10 cellular contexts compared by ENCODE assay signal in genomic region chr15:68384451-68385239, GRCh38. TPM values are rescaled to one million over a fixed set of nuclear protein-coding genes. Genes with fewer than 3 reads are reported as not detected.
DNase-seq lines count a peak whose midpoint lies in the region; ATAC-seq and TF ChIP-seq lines count a peak whose summit lies in the region.
"Had no signal": no experiment of that assay in that cellular context is flagged by ENCODE, and none has a peak within 500 bp of the region (broad histone marks: within the 10 kb centered on the region; RNA-seq: fewer than 3 reads in every experiment).

No MANE protein-coding gene starts in this region.

- H3K36me3 ChIP-seq in heart right ventricle (no peaks in the 10 kb centered on the region), smooth muscle cell (ENCODE audit: low read depth) (no peaks in the 10 kb centered on the region)

- peak overlapping the region; percentile 52 for H3K4me2 ChIP-seq in smooth muscle cell

- H3K79me2 ChIP-seq in smooth muscle cell (ENCODE audit: low read depth): peaks cover 8% of the 10 kb centered on the region

- no peak overlapping the region for H3K4me3 ChIP-seq in heart right ventricle
- no peak overlapping the region for H3K4me3 ChIP-seq in smooth muscle cell
- H3K4me3 ChIP-seq: dorsolateral prefrontal cortex had no signal

- H3K4me1 ChIP-seq in heart right ventricle (peaks cover 0 to 9% (median 0%) of the 10 kb centered on the region in 9 donors), smooth muscle cell (ENCODE audit: low read depth) (no peaks in the 10 kb centered on the region)

- ATAC-seq in heart right ventricle (peak; percentile 12 to 70 (median 52)), HG03439 (IDR thresholded peaks at IDR 0.05; ENCODE audit: unreplicated experiment) (no peak)

- peak overlapping the region in 3 of 10 donors; percentile 15 to 33 (median 16) for H3K27ac ChIP-seq in heart right ventricle
- H3K27ac ChIP-seq in smooth muscle cell (ENCODE audit: low read depth): peak overlapping the region; percentile 85

- DNase-seq in HCEC 1CT: peak; percentile 91
- DNase-seq in amniotic epithelial cell (ENCODE audit: low read depth): peak; percentile 98
- no peak for DNase-seq in heart right ventricle
- peak; percentile 60 for DNase-seq in smooth muscle cell (lab: John Stamatoyannopoulos, UW; ENCODE audit: unreplicated experiment)
- no peak for DNase-seq in stimulated activated naive CD4-positive, alpha-beta T cell (lab: John Stamatoyannopoulos, UW)
- no peak for DNase-seq in NCI-H1092 treated with DMSO at 0.1 percent for 48 hours (lab: John Stamatoyannopoulos, UW)
- DNase-seq in GM10266 (ENCODE audit: extremely low spot score): no peak
- DNase-seq: NCI-H2029 treated with DMSO at 0.1 percent for 48 hours had no signal

- H3K27me3 ChIP-seq in heart right ventricle (peaks cover 0 to 5% (median 0%) of the 10 kb centered on the region in 7 donors), smooth muscle cell (ENCODE audit: low read depth) (no peaks in the 10 kb centered on the region)

- peaks cover 25% of the 10 kb centered on the region for H4K20me1 ChIP-seq in smooth muscle cell (ENCODE audit: low read depth)

- H3K9ac ChIP-seq in smooth muscle cell (ENCODE audit: low read depth): peak overlapping the region; percentile 24

- no peak for TF ChIP-seq CTCF in heart right ventricle (IDR thresholded peaks at IDR 0.05)
- TF ChIP-seq CTCF in smooth muscle cell (IDR thresholded peaks at IDR 0.05; ENCODE audit: borderline replicate concordance, insufficient read depth, poor library complexity, severe bottlenecking): no peak
- TF ChIP-seq CTCF in GM10266 (IDR thresholded peaks at IDR 0.05; ENCODE audit: control insufficient read depth, insufficient read depth, low read depth, missing control alignments): no peak

- 65 to 69% methylated on average over 9 of the region's 9 CpGs for WGBS in heart right ventricle, 2 donors
- 16% methylated on average over 9 of the region's 9 CpGs for WGBS in smooth muscle cell (ENCODE audit: low lambda C conversion rate)

- H3F3A ChIP-seq in smooth muscle cell (ENCODE audit: low read depth): peaks cover 13% of the 10 kb centered on the region

- no peaks in the 10 kb centered on the region for H3K9me3 ChIP-seq in heart right ventricle
- H3K9me3 ChIP-seq in smooth muscle cell (replicated peaks; ENCODE audit: low read depth): no peaks in the 10 kb centered on the region

- no peak overlapping the region for H2AFZ ChIP-seq in smooth muscle cell (ENCODE audit: low read depth)

- intact Hi-C loops in heart right ventricle (cut with DNase I): loop anchor here in 6 of 10 donors (5.0 kb wide), 4 partner anchors 72 to 137 kb away; no protein-coding TSS in a partner anchor

RNA-seq across cellular contexts. Expression of gene ITGA11, which starts 47.3 kb away (rescaled TPM):
- 10 to 100 TPM in 7 of 10 donors, 1 to 10 TPM in 3; 4.4 to 25.9 (median 13.4) TPM for total RNA-seq in heart right ventricle
- 1 to 10 TPM; 1.4 to 4.5 TPM for polyA plus RNA-seq in heart right ventricle
- total RNA-seq in smooth muscle cell: 85.9 and 87.8 TPM in 2 replicates
- 89.4 and 133 TPM in 2 replicates for polyA plus RNA-seq in smooth muscle cell

Comparison
In these comparisons a context has a peak if more than half of its experiments do, and no peak if none do; other contexts are left out.
1. DNase-seq: peak in HCEC 1CT (single experiment), amniotic epithelial cell (single experiment) and smooth muscle cell (single experiment); none in heart right ventricle (0 of 2), stimulated activated naive CD4-positive, alpha-beta T cell (0 of 6), NCI-H1092 treated with DMSO at 0.1 percent for 48 hours (single experiment) and GM10266 (single experiment).